1 cellular context compared by ENCODE assay signal in the genomic region with DNA sequence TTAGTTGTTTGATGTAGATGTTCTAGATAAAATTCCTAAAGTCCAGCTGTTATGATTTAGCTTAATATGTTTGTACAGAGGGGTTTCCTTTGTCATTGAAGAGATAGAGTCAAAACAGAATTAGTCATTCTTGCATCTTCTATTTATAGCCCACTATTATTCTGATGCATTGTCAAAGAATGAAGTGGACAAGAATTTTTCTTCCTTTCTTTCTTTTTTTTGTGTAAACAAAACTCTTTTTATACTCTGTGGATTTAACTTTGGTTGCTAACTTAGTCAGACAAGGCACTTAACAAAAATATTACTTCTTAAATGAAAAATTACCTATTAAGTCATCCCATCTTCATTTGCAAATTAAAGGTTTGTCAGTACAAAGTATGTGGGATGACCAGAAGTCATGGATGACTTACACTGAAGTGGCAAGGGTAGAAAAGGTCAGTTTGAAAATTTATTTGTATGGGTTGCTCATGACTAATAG.
TF ChIP-seq lines count a peak whose summit lies in the region.

No MANE protein-coding gene starts in this region.

TF ChIP-seq in HepG2, 621 proteins besides CTCF, POLR2A, EP300 and RAD21 (continued from another document):
- TF ChIP-seq HMGA1 (CRISPR knock-in tag; conservative IDR thresholded peaks at IDR 0.05): no peak
- no peak for TF ChIP-seq SSRP1 (CRISPR knock-in tag; IDR thresholded peaks at IDR 0.05)
- no peak for TF ChIP-seq AGO1 (IDR thresholded peaks at IDR 0.05; ENCODE audit: low read depth, low read length, poor library complexity, severe bottlenecking)
- TF ChIP-seq ZSCAN21 (CRISPR knock-in tag; IDR thresholded peaks at IDR 0.05; ENCODE audit: borderline replicate concordance): no peak
- TF ChIP-seq, protein P1, sequence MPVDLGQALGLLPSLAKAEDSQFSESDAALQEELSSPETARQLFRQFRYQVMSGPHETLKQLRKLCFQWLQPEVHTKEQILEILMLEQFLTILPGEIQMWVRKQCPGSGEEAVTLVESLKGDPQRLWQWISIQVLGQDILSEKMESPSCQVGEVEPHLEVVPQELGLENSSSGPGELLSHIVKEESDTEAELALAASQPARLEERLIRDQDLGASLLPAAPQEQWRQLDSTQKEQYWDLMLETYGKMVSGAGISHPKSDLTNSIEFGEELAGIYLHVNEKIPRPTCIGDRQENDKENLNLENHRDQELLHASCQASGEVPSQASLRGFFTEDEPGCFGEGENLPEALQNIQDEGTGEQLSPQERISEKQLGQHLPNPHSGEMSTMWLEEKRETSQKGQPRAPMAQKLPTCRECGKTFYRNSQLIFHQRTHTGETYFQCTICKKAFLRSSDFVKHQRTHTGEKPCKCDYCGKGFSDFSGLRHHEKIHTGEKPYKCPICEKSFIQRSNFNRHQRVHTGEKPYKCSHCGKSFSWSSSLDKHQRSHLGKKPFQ (CRISPR knock-in tag; IDR thresholded peaks at IDR 0.05; ENCODE audit: insufficient replicate concordance): no peak
- no peak for TF ChIP-seq RNF2 (conservative IDR thresholded peaks at IDR 0.05; ENCODE audit: low read depth)
- TF ChIP-seq KMT2A (CRISPR knock-in tag; IDR thresholded peaks at IDR 0.05): no peak
- no peak for TF ChIP-seq ZNF225 (CRISPR knock-in tag; IDR thresholded peaks at IDR 0.05)
- no peak for TF ChIP-seq NFE2L1 (CRISPR knock-in tag; IDR thresholded peaks at IDR 0.05; ENCODE audit: borderline replicate concordance)
- TF ChIP-seq, protein P2, sequence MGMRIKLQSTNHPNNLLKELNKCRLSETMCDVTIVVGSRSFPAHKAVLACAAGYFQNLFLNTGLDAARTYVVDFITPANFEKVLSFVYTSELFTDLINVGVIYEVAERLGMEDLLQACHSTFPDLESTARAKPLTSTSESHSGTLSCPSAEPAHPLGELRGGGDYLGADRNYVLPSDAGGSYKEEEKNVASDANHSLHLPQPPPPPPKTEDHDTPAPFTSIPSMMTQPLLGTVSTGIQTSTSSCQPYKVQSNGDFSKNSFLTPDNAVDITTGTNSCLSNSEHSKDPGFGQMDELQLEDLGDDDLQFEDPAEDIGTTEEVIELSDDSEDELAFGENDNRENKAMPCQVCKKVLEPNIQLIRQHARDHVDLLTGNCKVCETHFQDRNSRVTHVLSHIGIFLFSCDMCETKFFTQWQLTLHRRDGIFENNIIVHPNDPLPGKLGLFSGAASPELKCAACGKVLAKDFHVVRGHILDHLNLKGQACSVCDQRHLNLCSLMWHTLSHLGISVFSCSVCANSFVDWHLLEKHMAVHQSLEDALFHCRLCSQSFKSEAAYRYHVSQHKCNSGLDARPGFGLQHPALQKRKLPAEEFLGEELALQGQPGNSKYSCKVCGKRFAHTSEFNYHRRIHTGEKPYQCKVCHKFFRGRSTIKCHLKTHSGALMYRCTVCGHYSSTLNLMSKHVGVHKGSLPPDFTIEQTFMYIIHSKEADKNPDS (CRISPR knock-in tag; IDR thresholded peaks at IDR 0.05): no peak
- TF ChIP-seq, protein P3, sequence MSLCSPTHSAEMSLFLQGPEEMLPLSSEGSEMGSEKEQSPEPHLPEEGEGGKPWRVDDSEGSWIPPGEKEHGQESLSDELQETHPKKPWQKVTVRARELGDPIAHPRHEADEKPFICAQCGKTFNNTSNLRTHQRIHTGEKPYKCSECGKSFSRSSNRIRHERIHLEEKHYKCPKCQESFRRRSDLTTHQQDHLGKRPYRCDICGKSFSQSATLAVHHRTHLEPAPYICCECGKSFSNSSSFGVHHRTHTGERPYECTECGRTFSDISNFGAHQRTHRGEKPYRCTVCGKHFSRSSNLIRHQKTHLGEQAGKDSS (CRISPR knock-in tag; IDR thresholded peaks at IDR 0.05; ENCODE audit: borderline replicate concordance, low read depth): no peak
- TF ChIP-seq, protein P4, sequence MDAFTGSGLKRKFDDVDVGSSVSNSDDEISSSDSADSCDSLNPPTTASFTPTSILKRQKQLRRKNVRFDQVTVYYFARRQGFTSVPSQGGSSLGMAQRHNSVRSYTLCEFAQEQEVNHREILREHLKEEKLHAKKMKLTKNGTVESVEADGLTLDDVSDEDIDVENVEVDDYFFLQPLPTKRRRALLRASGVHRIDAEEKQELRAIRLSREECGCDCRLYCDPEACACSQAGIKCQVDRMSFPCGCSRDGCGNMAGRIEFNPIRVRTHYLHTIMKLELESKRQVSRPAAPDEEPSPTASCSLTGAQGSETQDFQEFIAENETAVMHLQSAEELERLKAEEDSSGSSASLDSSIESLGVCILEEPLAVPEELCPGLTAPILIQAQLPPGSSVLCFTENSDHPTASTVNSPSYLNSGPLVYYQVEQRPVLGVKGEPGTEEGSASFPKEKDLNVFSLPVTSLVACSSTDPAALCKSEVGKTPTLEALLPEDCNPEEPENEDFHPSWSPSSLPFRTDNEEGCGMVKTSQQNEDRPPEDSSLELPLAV (CRISPR knock-in tag; conservative IDR thresholded peaks at IDR 0.05; ENCODE audit: low read depth): no peak
TF ChIP-seq in HepG2: peak in this region for 0.
